In genomic region chr2:208255557-208256106, GRCh38 we compare ENCODE assay signal across 8 cellular contexts. TPM values are rescaled to one million over a fixed set of nuclear protein-coding genes. Genes with fewer than 3 reads are reported as not detected.
DNase-seq lines count a peak whose midpoint lies in the region; ATAC-seq and TF ChIP-seq lines count a peak whose summit lies in the region.

No MANE protein-coding gene starts in this region.

- peak; percentile 56 for TF ChIP-seq CTCF in HFFc6 (IDR thresholded peaks at IDR 0.05)
- no peak for TF ChIP-seq CTCF in Peyer's patch (IDR thresholded peaks at IDR 0.05)
- TF ChIP-seq CTCF in fibroblast of the aortic adventitia (IDR thresholded peaks at IDR 0.05; ENCODE audit: insufficient read depth, low read length) = no peak
- TF ChIP-seq CTCF in spleen (IDR thresholded peaks at IDR 0.05 in 8 of 11, conservative IDR thresholded peaks at IDR 0.05 in 3 of 11) = no peak

- intact Hi-C loops in spleen (cut with DNase I; ENCODE audit: low total_unique reads) = no loop called here

- WGBS in spleen, 5 donors = 39 to 43% (median 43%) methylated on average over 13 of the region's 13 CpGs

- H3K4me1 Mint-ChIP-seq in HFFc6 (ENCODE audit: low read depth) = peaks cover 24% of the 10 kb centered on the region

- H3K4me3 ChIP-seq in Peyer's patch (peak overlapping the region; percentile 75 to 95 (median 82)), fibroblast of the aortic adventitia (ENCODE audit: low read depth, low read length) (peak overlapping the region; percentile 81), spleen (peak overlapping the region; percentile 91 to 100 (median 98))

- H3K4me1 ChIP-seq in Peyer's patch (peaks cover 0 to 26% (median 4%) of the 10 kb centered on the region in 4 donors), spleen (peaks cover 20 to 52% (median 40%) of the 10 kb centered on the region in 6 donors)

- no peaks in the 10 kb centered on the region for H3K27me3 ChIP-seq in Peyer's patch
- H3K27me3 ChIP-seq in spleen (replicated peaks in 1 of 7) = no peaks in the 10 kb centered on the region

- H3K9me3 ChIP-seq in Peyer's patch = no peaks in the 10 kb centered on the region
- no peaks in the 10 kb centered on the region for H3K9me3 ChIP-seq in spleen

- peak; percentile 18 for ATAC-seq in GM18505 (IDR thresholded peaks at IDR 0.05; ENCODE audit: unreplicated experiment)

- peak overlapping the region; percentile 91 for H3K4me3 Mint-ChIP-seq in HFFc6

- H3K27me3 Mint-ChIP-seq in HFFc6 (ENCODE audit: insufficient read depth) = peaks cover 3% of the 10 kb centered on the region; the same call in 1 of the 2 replicates

- DNase-seq in HFFc6 = no peak
- no peak for DNase-seq in Peyer's patch
- no peak for DNase-seq in fibroblast of the aortic adventitia (ENCODE audit: low read depth)
- no peak for DNase-seq in spleen
- DNase-seq in COLO668 (lab: John Stamatoyannopoulos, UW; ENCODE audit: unreplicated experiment) = no peak
- no peak for DNase-seq in inferior parietal cortex (ENCODE audit: extremely low spot score)
- DNase-seq in NOMO-1 treated with dmso at 0.1 percent for 144 hours (lab: John Stamatoyannopoulos, UW; ENCODE audit: unreplicated experiment) = no peak

- H3K9me3 Mint-ChIP-seq in HFFc6 = no peaks in the 10 kb centered on the region

- TF ChIP-seq POLR2A in GM18505 (IDR thresholded peaks at IDR 0.05; ENCODE audit: borderline replicate concordance, extremely low read depth, insufficient read depth, insufficient read length) = no peak
- no peak for TF ChIP-seq POLR2A in Peyer's patch (IDR thresholded peaks at IDR 0.05)
- no peak for TF ChIP-seq POLR2A in spleen (IDR thresholded peaks at IDR 0.05)

- peak overlapping the region; percentile 84 for H3K27ac Mint-ChIP-seq in HFFc6

- H3K36me3 ChIP-seq in Peyer's patch (peaks cover 0 to 23% (median 0%) of the 10 kb centered on the region in 3 donors), spleen (peaks cover 0 to 27% (median 8%) of the 10 kb centered on the region in 6 donors)

- H3K27ac ChIP-seq in Peyer's patch (peak overlapping the region; percentile 65 to 88 (median 82)), spleen (peak overlapping the region; percentile 64 to 89 (median 84))

- H3K36me3 Mint-ChIP-seq in HFFc6 (ENCODE audit: low read depth) = peaks cover 6% of the 10 kb centered on the region

RNA-seq across cellular contexts. Expression of gene IDH1, which starts 0.8 kb away (rescaled TPM):
- total RNA-seq in HFFc6 (2021; fragmentation: NEBNext Ultra II Directional; extraction: Animal tissue kit (Norgen Biotek cat#: 25700)) = 10 to 100 TPM; 42.7 to 61.7 (median 58.4) TPM
- total RNA-seq in Peyer's patch (100 to 1,000 TPM; 115 to 299 (median 184) TPM), fibroblast of the aortic adventitia (ENCODE audit: low replicate concordance) (196 and 291 TPM in 2 replicates), spleen (100 to 1,000 TPM in 1 of 7 donors, 10 to 100 TPM in 6; 49.9 to 101 (median 88.3) TPM)
- polyA plus RNA-seq in spleen = 10 to 100 TPM; 26.8 to 49.3 (median 41.3) TPM

RNA-seq across cellular contexts. Expression of gene PIKFYVE, which starts 10.4 kb away (rescaled TPM):
- 10 to 100 TPM; 17.2 to 22.0 (median 20.2) TPM for total RNA-seq in HFFc6 (2021; fragmentation: NEBNext Ultra II Directional; extraction: Animal tissue kit (Norgen Biotek cat#: 25700))
- total RNA-seq in Peyer's patch (10 to 100 TPM; 24.2 to 75.1 (median 44.3) TPM), fibroblast of the aortic adventitia (ENCODE audit: low replicate concordance) (39.2 and 45.8 TPM in 2 replicates), spleen (10 to 100 TPM; 50.9 to 68.7 (median 54.2) TPM)
- polyA plus RNA-seq in spleen = 1 to 10 TPM; 7.3 to 9.5 (median 9.2) TPM
